10 cellular contexts compared by ENCODE assay signal in genomic region chr10:113856563-113856962, GRCh38. TPM values are rescaled to one million over a fixed set of nuclear protein-coding genes. Genes with fewer than 3 reads are reported as not detected.
DNase-seq lines count a peak whose midpoint lies in the region; ATAC-seq and TF ChIP-seq lines count a peak whose summit lies in the region.
"Had no signal": no experiment of that assay in that cellular context is flagged by ENCODE, and none has a peak within 500 bp of the region (broad histone marks: within the 10 kb centered on the region; RNA-seq: fewer than 3 reads in every experiment).

No MANE protein-coding gene starts in this region.

- no peaks in the 10 kb centered on the region for H3K9me3 ChIP-seq in CD4-positive, alpha-beta memory T cell (ENCODE audit: control insufficient read depth in 1 of 2, low read length in 2 of 2)
- H3K9me3 ChIP-seq in HUES6 (ENCODE audit: control insufficient read depth, insufficient read depth, low read depth, low read length) = no peaks in the 10 kb centered on the region
- no peaks in the 10 kb centered on the region for H3K9me3 ChIP-seq in naive thymus-derived CD4-positive, alpha-beta T cell (ENCODE audit: control insufficient read depth in 2 of 3, low read length in 3 of 3)

- intact Hi-C loops in CD4-positive, alpha-beta memory T cell (cut with micrococcal nuclease) = no loop called here
- intact Hi-C loops in MCF 10A (cut with micrococcal nuclease) = loop anchor here (5.0 kb wide), 1 partner anchor 149 kb away; no protein-coding TSS in a partner anchor
- intact Hi-C loops in naive thymus-derived CD4-positive, alpha-beta T cell (cut with micrococcal nuclease) = loop anchor here (5.0 to 10.0 kb wide), 5 partner anchors 688 to 1479 kb away; partner anchors contain the start of genes VTI1A (in 2 of the 2), ZDHHC6 (in 2 of the 2), FHIP2A (in 1 of the 2) and TRUB1 (in 1 of the 2)

- H3K27me3 Mint-ChIP-seq in CD4-positive, alpha-beta memory T cell = no peaks in the 10 kb centered on the region
- H3K27me3 Mint-ChIP-seq in MCF 10A (ENCODE audit: insufficient read depth, unreplicated experiment) = no peaks in the 10 kb centered on the region
- H3K27me3 Mint-ChIP-seq in naive thymus-derived CD4-positive, alpha-beta T cell = no peaks in the 10 kb centered on the region

- no peak overlapping the region for H3K27ac ChIP-seq in CD4-positive, alpha-beta memory T cell (ENCODE audit: low read depth, low read length)
- H3K27ac ChIP-seq in HUES6 (ENCODE audit: low read depth, low read length) = no peak overlapping the region
- no peak overlapping the region for H3K27ac ChIP-seq in naive thymus-derived CD4-positive, alpha-beta T cell (ENCODE audit: low read depth, low read length)
- H3K27ac ChIP-seq: brain microvascular endothelial cell had no signal

- peaks cover 26 to 49% (median 39%) of the 10 kb centered on the region in 4 donors for H3K4me1 Mint-ChIP-seq in CD4-positive, alpha-beta memory T cell
- peaks cover 11% of the 10 kb centered on the region for H3K4me1 Mint-ChIP-seq in MCF 10A (ENCODE audit: insufficient read depth, unreplicated experiment)
- H3K4me1 Mint-ChIP-seq in naive thymus-derived CD4-positive, alpha-beta T cell = peaks cover 24 to 54% (median 49%) of the 10 kb centered on the region in 7 donors

- ATAC-seq in naive thymus-derived CD4-positive, alpha-beta T cell = no peak
- ATAC-seq in HG02642 (IDR thresholded peaks at IDR 0.05; ENCODE audit: poor library complexity, unreplicated experiment) = no peak

- POLR2A ChIA-PET in CD4-positive, alpha-beta memory T cell (lab: Charles Lee; ENCODE audit: partially characterized antibody) = no interaction called here
- POLR2A ChIA-PET in MCF 10A (lab: Yijun Ruan, JAX) = interaction anchor here (0.7 to 1.6 kb wide), 4 partner anchors 21 to 292 kb away, joined by 3 to 6 read pairs (median 4); partner anchors contain the start of gene CASP7
- POLR2A ChIA-PET in naive thymus-derived CD4-positive, alpha-beta T cell (lab: Charles Lee) = no interaction called here

- H3K9me3 Mint-ChIP-seq in CD4-positive, alpha-beta memory T cell = peaks cover 0 to 6% (median 0%) of the 10 kb centered on the region in 8 donors
- peaks cover 7% of the 10 kb centered on the region for H3K9me3 Mint-ChIP-seq in MCF 10A (ENCODE audit: unreplicated experiment)
- peaks cover 0 to 8% (median 5%) of the 10 kb centered on the region in 11 donors for H3K9me3 Mint-ChIP-seq in naive thymus-derived CD4-positive, alpha-beta T cell

- DNase-seq in CD4-positive, alpha-beta memory T cell = no peak
- DNase-seq in MCF 10A (ENCODE audit: unreplicated experiment) (peak; percentile 17), activated gamma-delta T cell (lab: John Stamatoyannopoulos, UW) (no peak), GM19238 (ENCODE audit: insufficient read length, low spot score) (no peak), NOMO-1 treated with DMSO at 0.1 percent for 48 hours (lab: John Stamatoyannopoulos, UW; ENCODE audit: unreplicated experiment) (no peak)
- DNase-seq in naive thymus-derived CD4-positive, alpha-beta T cell = no peak
- DNase-seq: brain microvascular endothelial cell, kidney glomerular epithelial cell had no signal

- H3K36me3 ChIP-seq in CD4-positive, alpha-beta memory T cell (ENCODE audit: insufficient read depth, low read length) = peaks cover 5% of the 10 kb centered on the region
- peaks cover 32% of the 10 kb centered on the region for H3K36me3 ChIP-seq in HUES6 (ENCODE audit: control insufficient read depth, insufficient read depth, low read length)
- peaks cover 0 to 23% (median 0%) of the 10 kb centered on the region in 3 experiments for H3K36me3 ChIP-seq in naive thymus-derived CD4-positive, alpha-beta T cell (ENCODE audit: control insufficient read depth in 2 of 3, insufficient read depth in 3 of 3, low read length in 3 of 3)

- no peak overlapping the region for H3K4me3 ChIP-seq in CD4-positive, alpha-beta memory T cell (ENCODE audit: low read length in 2 of 2)
- H3K4me3 ChIP-seq in HUES6 (ENCODE audit: low read depth, low read length) = peak overlapping the region; percentile 90
- H3K4me3 ChIP-seq in naive thymus-derived CD4-positive, alpha-beta T cell (ENCODE audit: low read length) = no peak overlapping the region

- H3K36me3 Mint-ChIP-seq in CD4-positive, alpha-beta memory T cell = peaks cover 29 to 41% of the 10 kb centered on the region in 2 donors
- peaks cover 29% of the 10 kb centered on the region for H3K36me3 Mint-ChIP-seq in MCF 10A (ENCODE audit: insufficient read depth, unreplicated experiment)
- H3K36me3 Mint-ChIP-seq in naive thymus-derived CD4-positive, alpha-beta T cell = peaks cover 13 to 34% (median 28%) of the 10 kb centered on the region in 5 donors

- H3K4me3 Mint-ChIP-seq in CD4-positive, alpha-beta memory T cell = peak overlapping the region; percentile 23 to 100 (median 98)
- H3K4me3 Mint-ChIP-seq in MCF 10A (ENCODE audit: unreplicated experiment) = peak overlapping the region; percentile 98
- peak overlapping the region in 9 of 10 donors; percentile 6 to 99 (median 90) for H3K4me3 Mint-ChIP-seq in naive thymus-derived CD4-positive, alpha-beta T cell

- peaks cover 53% of the 10 kb centered on the region for H3K4me1 ChIP-seq in CD4-positive, alpha-beta memory T cell (ENCODE audit: insufficient read depth, low read length)
- H3K4me1 ChIP-seq in HUES6 (ENCODE audit: control insufficient read depth, insufficient read depth, low read length) = peaks cover 12% of the 10 kb centered on the region
- peaks cover 3 to 28% of the 10 kb centered on the region in 2 donors for H3K4me1 ChIP-seq in naive thymus-derived CD4-positive, alpha-beta T cell (ENCODE audit: control insufficient read depth in 2 of 2, insufficient read depth in 2 of 2, low read length in 2 of 2)

- no peak overlapping the region for H3K9ac ChIP-seq in HUES6 (ENCODE audit: low read length)

- no TSS peak for BruUV-seq in MCF 10A (replicated peaks; lab: Mats Ljungman, UMichigan)

- CTCF ChIA-PET in CD4-positive, alpha-beta memory T cell (lab: Charles Lee; ENCODE audit: partially characterized antibody) = no interaction called here
- CTCF ChIA-PET in MCF 10A (lab: Yijun Ruan, JAX) = no interaction called here
- CTCF ChIA-PET in naive thymus-derived CD4-positive, alpha-beta T cell (lab: Charles Lee) = no interaction called here

- H3K27ac Mint-ChIP-seq in CD4-positive, alpha-beta memory T cell = peak overlapping the region in 2 of 7 donors; percentile 80 to 92
- H3K27ac Mint-ChIP-seq in MCF 10A (ENCODE audit: low read depth, unreplicated experiment) = peak overlapping the region; percentile 98
- H3K27ac Mint-ChIP-seq in naive thymus-derived CD4-positive, alpha-beta T cell = peak overlapping the region in 4 of 9 donors; percentile 29 to 99 (median 73)

- H3K27me3 ChIP-seq in CD4-positive, alpha-beta memory T cell (ENCODE audit: insufficient read depth, low read length) = no peaks in the 10 kb centered on the region
- no peaks in the 10 kb centered on the region for H3K27me3 ChIP-seq in HUES6 (ENCODE audit: control insufficient read depth, insufficient read depth, low read length)
- no peaks in the 10 kb centered on the region for H3K27me3 ChIP-seq in naive thymus-derived CD4-positive, alpha-beta T cell (ENCODE audit: control insufficient read depth in 2 of 2, insufficient read depth in 2 of 2, low read length in 2 of 2)
- H3K27me3 ChIP-seq: brain microvascular endothelial cell had no signal

- TF ChIP-seq CTCF in MCF 10A (IDR thresholded peaks at IDR 0.05; ENCODE audit: unreplicated experiment) = no peak

RNA-seq across cellular contexts. Expression of gene NHLRC2, which starts 2.1 kb away (rescaled TPM):
- total RNA-seq in CD4-positive, alpha-beta memory T cell = 10 to 100 TPM; 22.1 to 24.1 TPM
- polyA plus RNA-seq in CD4-positive, alpha-beta memory T cell = 10 to 100 TPM in 1 of 2 donors, 1 to 10 TPM in 1; 4.2 to 11.9 TPM
- total RNA-seq in MCF 10A (2022) = 39.8 and 40.3 TPM in 2 replicates
- total RNA-seq in naive thymus-derived CD4-positive, alpha-beta T cell = 10 to 100 TPM; 10.3 to 25.9 (median 20.5) TPM
- 1 to 10 TPM; 4.2 to 6.9 TPM for polyA plus RNA-seq in naive thymus-derived CD4-positive, alpha-beta T cell

RNA-seq across cellular contexts. Expression of gene DCLRE1A, which starts 2.7 kb away (rescaled TPM):
- total RNA-seq in CD4-positive, alpha-beta memory T cell = 1 to 10 TPM; 4.5 to 4.7 TPM
- polyA plus RNA-seq in CD4-positive, alpha-beta memory T cell = 1 to 10 TPM; 3.3 to 5.3 TPM
- 9.0 and 9.2 TPM in 2 replicates for total RNA-seq in MCF 10A (2022)
- 10 to 100 TPM in 1 of 5 experiments, 1 to 10 TPM in 4; 1.5 to 12.9 (median 4.3) TPM for total RNA-seq in naive thymus-derived CD4-positive, alpha-beta T cell
- 1 to 10 TPM; 2.1 to 3.8 TPM for polyA plus RNA-seq in naive thymus-derived CD4-positive, alpha-beta T cell
